23 cellular contexts compared by ENCODE assay signal in genomic region chr1:17795081-17795809, GRCh38. TPM values are rescaled to one million over a fixed set of nuclear protein-coding genes. Genes with fewer than 3 reads are reported as not detected.
"Had no signal": no experiment of that assay in that cellular context is flagged by ENCODE, and none has a peak within 500 bp of the region (broad histone marks: within the 10 kb centered on the region; RNA-seq: fewer than 3 reads in every experiment).

No MANE protein-coding gene starts in this region.

- H3K9me3 ChIP-seq: thoracic aorta, upper lobe of left lung had no signal

- H3K4me1 ChIP-seq: upper lobe of left lung had no signal

- ATAC-seq: activated naive CD8-positive, alpha-beta T cell treated with anti-CD3 and anti-CD28 coated beads, Interleukin-2, amount 50 U/mL, for 24 hours; sciatic nerve; T-helper 17 cell had no signal

- H3K27ac ChIP-seq: thoracic aorta, upper lobe of left lung had no signal

- H3K27me3 ChIP-seq: upper lobe of left lung had no signal

- H3K4me3 ChIP-seq: thoracic aorta, upper lobe of left lung had no signal

- H3K36me3 ChIP-seq: thoracic aorta, upper lobe of left lung had no signal

- DNase-seq: activated CD4-positive, alpha-beta memory T cell treated with anti-CD3 and anti-CD28 coated beads for 36 hours; activated CD4-positive, alpha-beta T cell treated with anti-CD3 and anti-CD28 coated beads for 48 hours; activated gamma-delta T cell; activated naive CD4-positive, alpha-beta T cell treated with anti-CD3 and anti-CD28 coated beads, Interleukin-2, amount 50 U/mL, for 16 hours; activated naive CD8-positive, alpha-beta T cell treated with anti-CD3 and anti-CD28 coated beads, Interleukin-2, amount 50 U/mL, for 24 hours; activated T-cell treated with anti-CD3 and anti-CD28 coated beads, Interleukin-2, amount 50 U/mL, for 48 hours; effector CD4-positive, alpha-beta T cell; foreskin melanocyte; naive B cell; occipital lobe; posterior cingulate gyrus; stimulated activated CD4-positive, alpha-beta T cell treated with anti-CD3 and anti-CD28 coated beads, Interleukin-4, amount 100 ng/mL, for 1 hour; stimulated activated naive CD4-positive, alpha-beta T cell treated with Interleukin-2 at 50 U/mL for 16 hours; SW 1271; T-helper 17 cell; upper lobe of left lung had no signal

RNA-seq across cellular contexts. Expression of gene ACTL8, which starts 40.1 kb away (rescaled TPM):
- total RNA-seq: activated CD4-positive, alpha-beta memory T cell treated with anti-CD3 and anti-CD28 coated beads for 36 hours; cerebellum; epithelial cell of proximal tubule; liver; neural crest cell; occipital lobe; renal cortical epithelial cell; sciatic nerve; T-helper 17 cell; thoracic aorta; upper lobe of left lung had no signal
